18 cellular contexts compared by ENCODE assay signal in the genomic region with DNA sequence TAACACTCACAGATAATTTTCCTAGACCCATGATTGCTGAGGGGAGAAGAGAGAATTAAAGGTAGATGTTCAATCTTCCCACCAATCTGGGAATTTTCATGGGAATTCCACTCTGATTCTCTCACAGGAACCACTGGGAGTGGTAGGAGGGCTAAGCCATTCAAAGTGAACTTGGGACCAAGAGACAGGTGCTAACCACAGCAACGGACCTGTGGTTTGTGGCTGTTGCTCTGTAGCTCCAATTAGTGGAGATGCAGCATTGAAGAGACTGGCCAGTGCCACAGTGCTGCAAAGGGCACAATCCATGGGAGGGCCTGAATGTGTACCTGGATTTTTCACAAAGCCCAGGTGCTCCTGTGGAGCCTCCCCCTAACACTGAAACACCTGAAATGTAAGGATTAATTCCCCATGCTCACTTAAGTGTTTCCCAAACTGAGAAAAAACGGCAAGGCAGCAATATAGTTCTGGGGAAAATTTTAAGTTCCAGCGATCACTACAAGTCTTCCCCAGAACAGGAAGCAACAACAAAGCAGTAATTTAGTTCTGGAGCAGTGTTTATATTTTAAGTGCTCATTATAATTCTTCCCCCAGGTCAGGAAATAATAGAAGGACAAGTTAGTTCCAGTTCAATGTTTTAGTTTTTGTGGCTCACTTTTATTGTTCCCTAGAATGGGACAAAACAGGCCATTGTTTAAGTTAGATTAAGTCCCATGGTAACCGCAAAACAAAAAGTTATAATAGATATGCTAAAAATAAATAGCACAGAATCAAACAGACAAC.
A peak's percentile ranks its signal among the peaks of the same experiment; 100 is the strongest.
DNase-seq lines count a peak whose midpoint lies in the region; ATAC-seq and TF ChIP-seq lines count a peak whose summit lies in the region.
"Had no signal": no experiment of that assay in that cellular context is flagged by ENCODE, and none has a peak within 500 bp of the region (broad histone marks: within the 10 kb centered on the region; RNA-seq: fewer than 3 reads in every experiment).

No MANE protein-coding gene starts in this region.

- peak; percentile 52 for ATAC-seq in GM18867 (IDR thresholded peaks at IDR 0.05; ENCODE audit: unreplicated experiment)
- peak; percentile 74 for ATAC-seq in WTC11
- no peak for ATAC-seq in GM18907 (IDR thresholded peaks at IDR 0.05; ENCODE audit: unreplicated experiment)
- no peak for ATAC-seq in HG03457 (IDR thresholded peaks at IDR 0.05; ENCODE audit: unreplicated experiment)
- no peak for ATAC-seq in HG03039 (IDR thresholded peaks at IDR 0.05; ENCODE audit: unreplicated experiment)
- ATAC-seq: A549, PC-3 had no signal

- POLR2A ChIA-PET in WTC11 (lab: Charles Lee) = no interaction called here

- no peak for TF ChIP-seq CTCF in WTC11 (IDR thresholded peaks at IDR 0.05)

- H3K36me3 Mint-ChIP-seq in WTC11 = peaks cover 29% of the 10 kb centered on the region

- peaks cover 46% of the 10 kb centered on the region for H3K9me3 Mint-ChIP-seq in WTC11
- H3K9me3 Mint-ChIP-seq: T-helper 1 cell treated with Interleukin-12 subunit alpha and Interleukin-12 subunit beta and Interleukin-4 antibody, amounts not matched to agents 30 μg/mL and 1 μg/mL, for 36 hours had no signal

- H3K4me1 Mint-ChIP-seq in WTC11 = peaks cover 6% of the 10 kb centered on the region

- no peak overlapping the region for H3K4me3 Mint-ChIP-seq in WTC11
- H3K4me3 Mint-ChIP-seq: CD4-positive, alpha-beta T cell; T-helper 1 cell treated with Interleukin-12 subunit alpha and Interleukin-12 subunit beta and Interleukin-4 antibody, amounts not matched to agents 30 μg/mL and 1 μg/mL, for 36 hours had no signal

- CTCF ChIA-PET in WTC11 (lab: Charles Lee) = no interaction called here

- no peak overlapping the region for H3K27ac Mint-ChIP-seq in WTC11
- H3K27ac Mint-ChIP-seq: CD4-positive, alpha-beta T cell; T-helper 1 cell treated with Interleukin-12 subunit alpha and Interleukin-12 subunit beta and Interleukin-4 antibody, amounts not matched to agents 30 μg/mL and 1 μg/mL, for 36 hours had no signal

- no peaks in the 10 kb centered on the region for H3K27me3 Mint-ChIP-seq in WTC11 (ENCODE audit: low read depth)
- H3K27me3 Mint-ChIP-seq: CD4-positive, alpha-beta T cell had no signal

- DNase-seq in NCI-H146 treated with DMSO at 0.1 percent for 48 hours (lab: John Stamatoyannopoulos, UW; ENCODE audit: unreplicated experiment) = peak; percentile 46
- DNase-seq in WTC11 (ENCODE audit: low spot score) = no peak
- DNase-seq in myocyte (ENCODE audit: low read depth) = peak; percentile 12
- DNase-seq: CD4-positive, alpha-beta T cell; DMS153; KG1; NCI-H1417 treated with DMSO at 0.1 percent for 48 hours; NCI-H2029 treated with DMSO at 0.1 percent for 48 hours; NCI-H446 treated with DMSO at 0.1 percent for 48 hours; NCI-H774; PC-3; SIG-M5 had no signal

TF ChIP-seq in WTC11, 78 proteins besides CTCF, POLR2A, EP300 and RAD21:
- TF ChIP-seq NFATC4 (CRISPR knock-in tag; IDR thresholded peaks at IDR 0.05) (no peak), ARID4B (CRISPR knock-in tag; IDR thresholded peaks at IDR 0.05; ENCODE audit: borderline replicate concordance) (no peak), GRHL2 (CRISPR knock-in tag; IDR thresholded peaks at IDR 0.05; ENCODE audit: insufficient replicate concordance, severe bottlenecking) (no peak), ATF1 (CRISPR knock-in tag; IDR thresholded peaks at IDR 0.05) (no peak), AR (CRISPR knock-in tag; IDR thresholded peaks at IDR 0.05) (no peak), FOXP4 (CRISPR knock-in tag; IDR thresholded peaks at IDR 0.05) (no peak), JAZF1 (CRISPR knock-in tag; IDR thresholded peaks at IDR 0.05) (no peak), FOXJ3 (CRISPR knock-in tag; IDR thresholded peaks at IDR 0.05; ENCODE audit: borderline replicate concordance) (no peak), PRRX2 (CRISPR knock-in tag; IDR thresholded peaks at IDR 0.05) (no peak), USF1 (CRISPR knock-in tag; IDR thresholded peaks at IDR 0.05) (no peak), NFE2L1 (CRISPR knock-in tag; IDR thresholded peaks at IDR 0.05) (no peak), SP1 (CRISPR knock-in tag; conservative IDR thresholded peaks at IDR 0.05) (no peak), ELF4 (CRISPR knock-in tag; IDR thresholded peaks at IDR 0.05; ENCODE audit: low read depth) (no peak)
- TF ChIP-seq, protein P1, sequence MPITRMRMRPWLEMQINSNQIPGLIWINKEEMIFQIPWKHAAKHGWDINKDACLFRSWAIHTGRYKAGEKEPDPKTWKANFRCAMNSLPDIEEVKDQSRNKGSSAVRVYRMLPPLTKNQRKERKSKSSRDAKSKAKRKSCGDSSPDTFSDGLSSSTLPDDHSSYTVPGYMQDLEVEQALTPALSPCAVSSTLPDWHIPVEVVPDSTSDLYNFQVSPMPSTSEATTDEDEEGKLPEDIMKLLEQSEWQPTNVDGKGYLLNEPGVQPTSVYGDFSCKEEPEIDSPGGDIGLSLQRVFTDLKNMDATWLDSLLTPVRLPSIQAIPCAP (CRISPR knock-in tag; IDR thresholded peaks at IDR 0.05) = no peak
TF ChIP-seq in WTC11: peak in this region for 0.

Comparison
In these comparisons a context has a peak if more than half of its experiments do, and no peak if none do; other contexts are left out.
1. ATAC-seq: peak in GM18867 (single experiment) and WTC11 (single experiment); none in GM18907 (single experiment), HG03457 (single experiment) and HG03039 (single experiment).